In the genomic region with DNA sequence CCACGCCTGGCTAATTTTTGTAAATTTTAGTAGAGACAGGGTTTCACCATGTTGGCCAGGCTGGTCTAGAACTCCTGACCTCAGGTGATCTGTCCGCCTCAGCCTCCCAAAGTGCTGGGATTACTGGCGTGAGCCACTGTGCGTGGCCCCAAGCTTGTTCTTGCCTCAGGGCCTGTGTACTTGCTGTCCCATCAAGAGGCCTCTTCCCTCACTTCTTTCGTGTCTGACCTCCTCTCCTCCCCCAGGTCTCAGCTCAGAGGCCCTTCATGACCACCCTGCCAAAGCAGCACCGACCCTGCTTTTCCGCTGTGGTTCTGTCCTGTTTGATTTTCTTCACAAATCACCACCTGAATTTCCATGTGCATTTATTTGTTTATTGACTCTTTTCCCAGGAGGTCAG, we compare ENCODE assay signal across 1 cellular context.
TF ChIP-seq lines count a peak whose summit lies in the region.

No MANE protein-coding gene starts in this region.

TF ChIP-seq in K562, 482 proteins besides CTCF, POLR2A, EP300 and RAD21:
- peak; percentile 40 for TF ChIP-seq POLR2B (IDR thresholded peaks at IDR 0.05; ENCODE audit: low read depth, partially characterized antibody)
- no peak for TF ChIP-seq TCF3 (CRISPR knock-in tag; IDR thresholded peaks at IDR 0.05)
- TF ChIP-seq EWSR1 (IDR thresholded peaks at IDR 0.05; ENCODE audit: borderline replicate concordance, low read depth, partially characterized antibody), result peak; percentile 48
